28 cellular contexts compared by ENCODE assay signal in genomic region chr20:10629946-10630345, GRCh38. TPM values are rescaled to one million over a fixed set of nuclear protein-coding genes. Genes with fewer than 3 reads are reported as not detected.
DNase-seq lines count a peak whose midpoint lies in the region; ATAC-seq, FAIRE-seq and TF ChIP-seq lines count a peak whose summit lies in the region.
"Had no signal": no experiment of that assay in that cellular context is flagged by ENCODE, and none has a peak within 500 bp of the region (broad histone marks: within the 10 kb centered on the region; RNA-seq: fewer than 3 reads in every experiment).

No MANE protein-coding gene starts in this region.

- TF ChIP-seq CTCF in brain (conservative IDR thresholded peaks at IDR 0.05): no peak
- no peak for TF ChIP-seq CTCF in body of pancreas (IDR thresholded peaks at IDR 0.05)

- DNase-seq in HTR-8/SVneo (ENCODE audit: insufficient read length, low spot score) (no peak), left kidney (ENCODE audit: low read depth, low spot score) (peak; percentile 79), retina (peak; percentile 51), cortex of kidney (lab: John Stamatoyannopoulos, UW) (no peak), body of pancreas (no peak), cerebellar nuclear complex (lab: John Stamatoyannopoulos, UW) (no peak)
- DNase-seq: activated CD4-positive, alpha-beta T cell treated with anti-CD3 and anti-CD28 coated beads, Interleukin-2, amount 10 ng/mL, durations not matched to agents 7 days and 5 days; activated CD8-positive, alpha-beta memory T cell treated with anti-CD3 and anti-CD28 coated beads, Interleukin-2, amount 50 U/mL, for 4 hours; activated naive CD8-positive, alpha-beta T cell treated with anti-CD3 and anti-CD28 coated beads for 36 hours; dermis blood vessel endothelial cell; foreskin keratinocyte; hippocampal formation; NCI-H1417; NCI-H2081 treated with DMSO at 0.1 percent for 48 hours; NCI-H446 treated with DMSO at 0.1 percent for 48 hours; pancreas; stimulated activated CD4-positive, alpha-beta T cell treated with anti-CD3 and anti-CD28 coated beads, Interleukin-1b, Interleukin-23, amount 100 ng/mL, for 48 hours; testis had no signal

- H3K36me3 Mint-ChIP-seq in brain: no peaks in the 10 kb centered on the region

- peaks cover 7% of the 10 kb centered on the region for H3K4me1 ChIP-seq in body of pancreas

- peak overlapping the region in 3 of 5 experiments; percentile 77 to 94 (median 83) for H3K27ac Mint-ChIP-seq in brain
- H3K27ac Mint-ChIP-seq: activated CD4-positive, alpha-beta T cell treated with anti-CD3 and anti-CD28 coated beads, Interleukin-2, amount 10 ng/mL, durations not matched to agents 7 days and 5 days; activated naive CD8-positive, alpha-beta T cell treated with anti-CD3 and anti-CD28 coated beads for 36 hours; activated T-helper 2 cell treated with anti-CD3 and anti-CD28 coated beads, Interferon-gamma antibody, Interleukin-2, Interleukin-4, amounts not matched to agents 10 μg/mL and 5 μg/mL and 100 μg/mL, durations not matched to agents 14 hours and 24 hours and 36 hours; stimulated activated memory B cell treated with anti-CD40 and anti-IgM and Interleukin-4, amounts not matched to agents 10 μg/mL and 1 μg/mL and 100 μg/mL, for 72 hours; T-helper 1 cell treated with Interleukin-12 subunit alpha and Interleukin-12 subunit beta and Interleukin-4 antibody, amounts not matched to agents 30 μg/mL and 1 μg/mL, for 36 hours had no signal

- no peak overlapping the region for H3K4me3 ChIP-seq in body of pancreas
- H3K4me3 ChIP-seq: lung, pancreas, SJSA1, testis had no signal

- H3K4me1 Mint-ChIP-seq in brain: peaks cover 92% of the 10 kb centered on the region
- H3K4me1 Mint-ChIP-seq: CD14-positive monocyte had no signal

- intact Hi-C loops in body of pancreas (cut with DNase I): no loop called here

- ATAC-seq in HG03196 (IDR thresholded peaks at IDR 0.05; ENCODE audit: unreplicated experiment) (no peak), body of pancreas (no peak)
- ATAC-seq: foreskin keratinocyte; Panc1; pancreas; stimulated activated memory B cell treated with anti-CD40 and anti-IgM and Interleukin-4, amounts not matched to agents 10 μg/mL and 1 μg/mL and 100 μg/mL, for 72 hours had no signal

- peak overlapping the region in 1 of 5 experiments; percentile 69 for H3K4me3 Mint-ChIP-seq in brain
- H3K4me3 Mint-ChIP-seq: activated CD4-positive, alpha-beta T cell treated with anti-CD3 and anti-CD28 coated beads, Interleukin-2, amount 10 ng/mL, durations not matched to agents 7 days and 5 days; activated naive CD8-positive, alpha-beta T cell treated with anti-CD3 and anti-CD28 coated beads for 36 hours; CD14-positive monocyte; stimulated activated memory B cell treated with anti-CD40 and anti-IgM and Interleukin-4, amounts not matched to agents 10 μg/mL and 1 μg/mL and 100 μg/mL, for 72 hours; T-helper 1 cell treated with Interleukin-12 subunit alpha and Interleukin-12 subunit beta and Interleukin-4 antibody, amounts not matched to agents 30 μg/mL and 1 μg/mL, for 36 hours had no signal

- no peaks in the 10 kb centered on the region for H3K9me3 Mint-ChIP-seq in brain
- H3K9me3 Mint-ChIP-seq: activated CD4-positive, alpha-beta T cell treated with anti-CD3 and anti-CD28 coated beads, Interleukin-2, amount 10 ng/mL, durations not matched to agents 7 days and 5 days; activated naive CD8-positive, alpha-beta T cell treated with anti-CD3 and anti-CD28 coated beads for 36 hours; activated T-helper 2 cell treated with anti-CD3 and anti-CD28 coated beads, Interferon-gamma antibody, Interleukin-2, Interleukin-4, amounts not matched to agents 10 μg/mL and 5 μg/mL and 100 μg/mL, durations not matched to agents 14 hours and 24 hours and 36 hours; stimulated activated memory B cell treated with anti-CD40 and anti-IgM and Interleukin-4, amounts not matched to agents 10 μg/mL and 1 μg/mL and 100 μg/mL, for 72 hours; T-helper 1 cell treated with Interleukin-12 subunit alpha and Interleukin-12 subunit beta and Interleukin-4 antibody, amounts not matched to agents 30 μg/mL and 1 μg/mL, for 36 hours had no signal

- H3K9me3 ChIP-seq in body of pancreas: no peaks in the 10 kb centered on the region
- H3K9me3 ChIP-seq: pancreas, SJSA1, testis had no signal

- no peak for TF ChIP-seq POLR2A in body of pancreas (IDR thresholded peaks at IDR 0.05)

- peak; percentile 28 for FAIRE-seq in HTR-8/SVneo (lab: Jason Lieb, UNC)
- FAIRE-seq: GM19239, pancreas had no signal

- peaks cover 10% of the 10 kb centered on the region for H3K27me3 Mint-ChIP-seq in brain
- H3K27me3 Mint-ChIP-seq: activated CD4-positive, alpha-beta T cell treated with anti-CD3 and anti-CD28 coated beads, Interleukin-2, amount 10 ng/mL, durations not matched to agents 7 days and 5 days; activated naive CD8-positive, alpha-beta T cell treated with anti-CD3 and anti-CD28 coated beads for 36 hours; stimulated activated memory B cell treated with anti-CD40 and anti-IgM and Interleukin-4, amounts not matched to agents 10 μg/mL and 1 μg/mL and 100 μg/mL, for 72 hours had no signal

- 79 to 87% methylated on average over 6 of the region's 6 CpGs for WGBS in body of pancreas, 2 donors

- H3K27ac ChIP-seq in body of pancreas: no peak overlapping the region
- H3K27ac ChIP-seq: foreskin keratinocyte, pancreas, SJSA1, testis had no signal

- H3K27me3 ChIP-seq in body of pancreas: no peaks in the 10 kb centered on the region
- H3K27me3 ChIP-seq: foreskin keratinocyte, pancreas, SJSA1, testis had no signal

- H3K36me3 ChIP-seq in body of pancreas (replicated peaks in 1 of 2; ENCODE audit: insufficient read depth in 1 of 2, low read depth in 2 of 2): no peaks in the 10 kb centered on the region
- H3K36me3 ChIP-seq: pancreas, SJSA1 had no signal

RNA-seq across cellular contexts. Expression of gene JAG1, which starts 43.9 kb away (rescaled TPM):
- polyA plus RNA-seq in brain (ENCODE audit: insufficient read depth, low read depth, low replicate concordance): 15.6 TPM
- total RNA-seq in body of pancreas: 10 to 100 TPM; 41.2 to 55.7 TPM

Comparison
In these comparisons a context has a peak if more than half of its experiments do, and no peak if none do; other contexts are left out.
1. DNase-seq: peak in left kidney (single experiment) and retina (single experiment); none in HTR-8/SVneo (single experiment), cortex of kidney (single experiment), body of pancreas (0 of 4) and cerebellar nuclear complex (0 of 2).